ENCODE assay signal across 1 cellular context in genomic region chr13:110028838-110029621, GRCh38.
TF ChIP-seq lines count a peak whose summit lies in the region.

No MANE protein-coding gene starts in this region.

TF ChIP-seq in SK-N-SH treated with all-trans-retinoic acid at 6 μM for 48 hours, 23 proteins besides CTCF, POLR2A, EP300 and RAD21 (continued from another document):
- no peak for TF ChIP-seq ZNF565 (CRISPR knock-in tag; conservative IDR thresholded peaks at IDR 0.05; ENCODE audit: low read depth)
- TF ChIP-seq TSHZ2 (CRISPR knock-in tag; IDR thresholded peaks at IDR 0.05), result peak; percentile 54; the same call in 1 of the 2 replicates
- no peak for TF ChIP-seq ZFP30 (CRISPR knock-in tag; IDR thresholded peaks at IDR 0.05)
- no peak for TF ChIP-seq CREB5 (CRISPR knock-in tag; IDR thresholded peaks at IDR 0.05; ENCODE audit: low read depth)
- no peak for TF ChIP-seq TOX (CRISPR knock-in tag; IDR thresholded peaks at IDR 0.05; ENCODE audit: borderline replicate concordance)
- no peak for TF ChIP-seq OSR1 (CRISPR knock-in tag; IDR thresholded peaks at IDR 0.05)
- no peak for TF ChIP-seq ZC3H10 (CRISPR knock-in tag; IDR thresholded peaks at IDR 0.05)
- no peak for TF ChIP-seq SNAI2 (CRISPR knock-in tag; IDR thresholded peaks at IDR 0.05)
- TF ChIP-seq TCF4 (CRISPR knock-in tag; IDR thresholded peaks at IDR 0.05; ENCODE audit: borderline replicate concordance), result peak; percentile 83
- TF ChIP-seq ZNF8 (CRISPR knock-in tag; IDR thresholded peaks at IDR 0.05), result no peak
